In the genomic region with DNA sequence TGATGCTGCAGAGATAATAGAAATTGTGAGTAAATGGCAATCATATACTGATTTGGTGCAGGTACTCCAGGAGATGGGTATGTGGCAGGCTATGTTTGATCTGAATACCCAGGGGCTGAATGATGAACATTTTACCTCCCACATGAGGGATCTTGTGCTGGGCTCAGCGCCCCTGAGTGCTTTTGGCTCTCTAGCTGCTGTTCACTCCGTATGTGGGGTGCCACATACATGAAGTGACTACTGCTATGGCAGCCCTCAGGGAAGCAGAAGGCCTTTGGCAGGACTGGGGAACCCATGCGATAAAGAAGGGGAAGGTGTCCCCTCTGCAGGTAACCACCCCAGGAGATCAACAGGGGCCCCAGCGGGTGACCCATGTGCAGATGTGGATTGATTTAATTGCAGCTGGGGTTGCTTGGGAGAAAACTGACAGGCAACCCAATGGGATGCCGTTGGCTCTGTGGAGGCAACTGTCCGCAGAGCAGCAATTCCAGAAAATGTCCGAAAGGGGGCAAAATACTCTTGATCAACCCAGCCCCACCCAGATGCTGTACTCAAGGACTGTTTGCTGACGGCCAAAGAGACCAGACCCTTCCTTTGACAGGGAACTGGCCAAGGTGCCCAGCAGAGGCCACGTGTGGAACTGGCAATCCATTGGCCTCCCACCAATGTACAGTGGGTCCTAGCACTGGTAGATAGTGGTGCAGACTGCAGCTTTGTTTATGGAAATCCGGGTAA, we compare ENCODE assay signal across 18 cellular contexts. TPM values are rescaled to one million over a fixed set of nuclear protein-coding genes. Genes with fewer than 3 reads are reported as not detected.
DNase-seq lines count a peak whose midpoint lies in the region; ATAC-seq, FAIRE-seq and TF ChIP-seq lines count a peak whose summit lies in the region.
"Had no signal": no experiment of that assay in that cellular context is flagged by ENCODE, and none has a peak within 500 bp of the region (broad histone marks: within the 10 kb centered on the region; RNA-seq: fewer than 3 reads in every experiment).

No MANE protein-coding gene starts in this region.

- peak; percentile 3 for DNase-seq in GM12891 (ENCODE audit: insufficient read length, low spot score)
- peak; percentile 25 for DNase-seq in OCI-M1 (lab: John Stamatoyannopoulos, UW)
- peak; percentile 57 for DNase-seq in neural progenitor cell (ENCODE audit: low spot score)
- DNase-seq in activated CD4-positive, alpha-beta T cell treated with anti-CD3 and anti-CD28 coated beads, Interleukin-2, amount 50 U/mL, for 4 hours = no peak
- DNase-seq: activated CD4-positive, alpha-beta T cell treated with anti-CD3 and anti-CD28 coated beads for 4 hours; CD4-positive, alpha-beta memory T cell; effector memory CD4-positive, alpha-beta T cell; naive thymus-derived CD4-positive, alpha-beta T cell; NCI-H1092; NCI-H446 treated with DMSO at 0.1 percent for 48 hours; T-helper 17 cell; testis had no signal

- H3K4me3 Mint-ChIP-seq in neural progenitor cell = no peak overlapping the region
- H3K4me3 Mint-ChIP-seq: activated naive CD8-positive, alpha-beta T cell; CD4-positive, alpha-beta memory T cell; naive thymus-derived CD4-positive, alpha-beta T cell; T-helper 17 cell had no signal

- H3K27ac Mint-ChIP-seq in neural progenitor cell = no peak overlapping the region
- H3K27ac Mint-ChIP-seq: activated naive CD8-positive, alpha-beta T cell; CD4-positive, alpha-beta memory T cell; naive thymus-derived CD4-positive, alpha-beta T cell; T-helper 17 cell had no signal

- H3K4me1 ChIP-seq in neural progenitor cell = no peaks in the 10 kb centered on the region
- H3K4me1 ChIP-seq: Peyer's patch, testis had no signal

- no peaks in the 10 kb centered on the region for H3K36me3 Mint-ChIP-seq in neural progenitor cell
- H3K36me3 Mint-ChIP-seq: activated naive CD8-positive, alpha-beta T cell; CD4-positive, alpha-beta memory T cell; naive thymus-derived CD4-positive, alpha-beta T cell had no signal

- no peaks in the 10 kb centered on the region for H3K4me1 Mint-ChIP-seq in neural progenitor cell
- H3K4me1 Mint-ChIP-seq: CD4-positive, alpha-beta memory T cell; T-helper 17 cell had no signal

- H3K27ac ChIP-seq in neural progenitor cell = no peak overlapping the region
- H3K27ac ChIP-seq: Peyer's patch, testis had no signal

- no peaks in the 10 kb centered on the region for H3K9me3 ChIP-seq in neural progenitor cell (ENCODE audit: low read depth)
- H3K9me3 ChIP-seq: Peyer's patch, testis had no signal

- H3K4me2 ChIP-seq in neural progenitor cell = no peak overlapping the region

- no peak overlapping the region for H2AFZ ChIP-seq in neural progenitor cell (replicated peaks)

- H3K79me2 ChIP-seq in neural progenitor cell (ENCODE audit: low read depth) = no peaks in the 10 kb centered on the region

- H3K9ac ChIP-seq in neural progenitor cell = no peak overlapping the region

- no peaks in the 10 kb centered on the region for H3K9me3 Mint-ChIP-seq in neural progenitor cell

- H3K4me3 ChIP-seq in neural progenitor cell = no peak overlapping the region
- H3K4me3 ChIP-seq: Peyer's patch, testis had no signal

- no peaks in the 10 kb centered on the region for H4K20me1 ChIP-seq in neural progenitor cell (ENCODE audit: low read depth)

- no peaks in the 10 kb centered on the region for H3K27me3 ChIP-seq in neural progenitor cell
- H3K27me3 ChIP-seq: Peyer's patch, testis had no signal

- no peak for FAIRE-seq in GM12891 (lab: Jason Lieb, UNC)

- ATAC-seq in HG02798 (IDR thresholded peaks at IDR 0.05; ENCODE audit: poor library complexity, unreplicated experiment) = peak; percentile 44
- ATAC-seq in GM21381 (IDR thresholded peaks at IDR 0.05; ENCODE audit: unreplicated experiment) = no peak
- ATAC-seq in GM19035 (IDR thresholded peaks at IDR 0.05; ENCODE audit: unreplicated experiment) = no peak
- ATAC-seq: naive thymus-derived CD4-positive, alpha-beta T cell; T-helper 17 cell had no signal

- no peak for TF ChIP-seq POLR2A in GM12891 (IDR thresholded peaks at IDR 0.05; ENCODE audit: low read depth, low read length)

- TF ChIP-seq CTCF in neural progenitor cell (IDR thresholded peaks at IDR 0.05) = peak; percentile 50

- H3K36me3 ChIP-seq in neural progenitor cell = no peaks in the 10 kb centered on the region
- H3K36me3 ChIP-seq: Peyer's patch had no signal

- no peaks in the 10 kb centered on the region for H3K27me3 Mint-ChIP-seq in neural progenitor cell (ENCODE audit: insufficient read depth, low read depth)
- H3K27me3 Mint-ChIP-seq: activated naive CD8-positive, alpha-beta T cell; CD4-positive, alpha-beta memory T cell; T-helper 17 cell had no signal

- H3F3A ChIP-seq in neural progenitor cell (ENCODE audit: low read depth) = no peaks in the 10 kb centered on the region

TF ChIP-seq in GM12891, 5 proteins besides CTCF, POLR2A, EP300 and RAD21:
- TF ChIP-seq TAF1 (IDR thresholded peaks at IDR 0.05; ENCODE audit: low read depth, low read length) (no peak), SPI1 (IDR thresholded peaks at IDR 0.05; ENCODE audit: low read depth, low read length) (no peak), PAX5 (IDR thresholded peaks at IDR 0.05; ENCODE audit: insufficient read depth, low read length, severe bottlenecking) (no peak), POU2F2 (IDR thresholded peaks at IDR 0.05; ENCODE audit: low read depth, low read length) (no peak), POLR2AphosphoS5 (IDR thresholded peaks at IDR 0.05; ENCODE audit: low read depth, low read length) (no peak)

RNA-seq across cellular contexts. Expression of gene KCNA4, which starts 29.5 kb away (rescaled TPM):
- polyA plus RNA-seq in GM12891 (2012; ENCODE audit: low read depth, missing spikeins) = not detected
- total RNA-seq in neural progenitor cell (ENCODE audit: low replicate concordance) = 0.74 and 1.3 TPM in 2 replicates
- total RNA-seq: CD4-positive, alpha-beta memory T cell; naive thymus-derived CD4-positive, alpha-beta T cell; Peyer's patch; T-helper 17 cell had no signal
- polyA plus RNA-seq: CD4-positive, alpha-beta memory T cell; liver; naive thymus-derived CD4-positive, alpha-beta T cell had no signal

Comparison
In these comparisons a context has a peak if more than half of its experiments do, and no peak if none do; other contexts are left out.
1. DNase-seq: peak in GM12891 (single experiment), OCI-M1 (single experiment) and neural progenitor cell (single experiment); none in activated CD4-positive, alpha-beta T cell treated with anti-CD3 and anti-CD28 coated beads, Interleukin-2, amount 50 U/mL, for 4 hours (0 of 2).